Comparison of ENCODE assay signal across 10 cellular contexts in the genomic region with DNA sequence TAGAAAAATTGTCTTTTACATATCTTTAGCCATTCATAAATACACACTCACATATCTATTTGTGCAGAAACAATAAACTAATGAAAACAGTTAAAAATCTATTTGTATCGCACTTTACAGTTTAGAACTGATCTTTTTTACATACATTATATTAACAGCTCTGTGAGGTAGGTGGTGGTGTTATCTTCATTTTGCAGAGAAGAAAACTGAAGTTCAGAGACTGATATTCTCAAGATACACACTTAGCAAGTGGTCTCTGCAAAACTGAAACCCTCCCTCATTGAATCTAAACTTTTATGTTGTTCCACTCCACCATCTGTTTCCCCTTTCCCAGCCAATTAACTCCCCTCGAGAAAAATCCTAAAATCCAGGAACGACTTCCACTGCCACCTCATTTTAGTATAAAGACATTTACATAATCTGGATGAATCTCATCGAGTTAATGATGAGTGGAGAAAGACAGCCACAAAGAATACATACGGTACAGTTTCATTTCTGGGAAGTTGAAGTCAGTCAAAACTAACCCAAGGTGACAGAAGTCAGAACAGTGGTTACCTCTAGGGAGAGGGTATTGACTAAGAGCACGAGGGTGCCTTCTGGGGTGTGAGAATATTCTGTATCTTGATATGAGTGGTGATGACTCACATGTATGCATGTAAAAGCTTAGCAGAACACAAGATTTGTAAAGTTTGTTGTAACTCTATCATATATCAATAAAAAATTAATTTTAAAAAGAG.
DNase-seq lines count a peak whose midpoint lies in the region; ATAC-seq and TF ChIP-seq lines count a peak whose summit lies in the region.
"Had no signal": no experiment of that assay in that cellular context is flagged by ENCODE, and none has a peak within 500 bp of the region (broad histone marks: within the 10 kb centered on the region; RNA-seq: fewer than 3 reads in every experiment).

No MANE protein-coding gene starts in this region.

- no peaks in the 10 kb centered on the region for H3K27me3 ChIP-seq in upper lobe of right lung
- no peaks in the 10 kb centered on the region for H3K27me3 ChIP-seq in gastrocnemius medialis

- H3K36me3 ChIP-seq in upper lobe of right lung = no peaks in the 10 kb centered on the region
- no peaks in the 10 kb centered on the region for H3K36me3 ChIP-seq in gastrocnemius medialis

- H3K4me1 Mint-ChIP-seq in activated CD4-positive, alpha-beta T cell treated with anti-CD3 and anti-CD28 coated beads for 36 hours = peaks cover 6% of the 10 kb centered on the region
- H3K4me1 Mint-ChIP-seq in naive B cell = peaks cover 34 to 49% (median 43%) of the 10 kb centered on the region in 3 donors

- peak overlapping the region; percentile 41 for H3K27ac Mint-ChIP-seq in activated CD4-positive, alpha-beta T cell treated with anti-CD3 and anti-CD28 coated beads for 36 hours
- H3K27ac Mint-ChIP-seq in naive B cell = peak overlapping the region in 4 of 6 donors; percentile 0 to 23 (median 9)

- peak; percentile 55 for DNase-seq in activated CD4-positive, alpha-beta T cell treated with anti-CD3 and anti-CD28 coated beads for 36 hours
- no peak for DNase-seq in activated CD4-positive, alpha-beta T cell treated with anti-CD3 and anti-CD28 coated beads for 1 hour
- DNase-seq in naive B cell (no peak), upper lobe of right lung (no peak), gastrocnemius medialis (no peak), lower leg skin (ENCODE audit: low spot score in 2 of 2) (no peak)
- DNase-seq: erythroblast, right cardiac atrium had no signal

- no peak overlapping the region for H3K27ac ChIP-seq in upper lobe of right lung
- H3K27ac ChIP-seq in gastrocnemius medialis = no peak overlapping the region

- peak overlapping the region; percentile 4 for H3K4me3 Mint-ChIP-seq in activated CD4-positive, alpha-beta T cell treated with anti-CD3 and anti-CD28 coated beads for 36 hours
- H3K4me3 Mint-ChIP-seq in naive B cell = peak overlapping the region; percentile 19 to 78 (median 55)

- TF ChIP-seq POLR2A in gastrocnemius medialis (IDR thresholded peaks at IDR 0.05) = no peak
- TF ChIP-seq POLR2A in lower leg skin (IDR thresholded peaks at IDR 0.05) = no peak

- H3K4me3 ChIP-seq in upper lobe of right lung (no peak overlapping the region), gastrocnemius medialis (no peak overlapping the region), lower leg skin (ENCODE audit: low read depth, poor library complexity, severe bottlenecking) (no peak overlapping the region)

- POLR2A ChIA-PET in activated CD4-positive, alpha-beta T cell treated with anti-CD3 and anti-CD28 coated beads for 36 hours (lab: Charles Lee) = no interaction called here

- ATAC-seq in activated CD4-positive, alpha-beta T cell treated with anti-CD3 and anti-CD28 coated beads for 36 hours = peak; percentile 98
- ATAC-seq in GM21737 (IDR thresholded peaks at IDR 0.05; ENCODE audit: unreplicated experiment) (peak; percentile 97), HG03575 (IDR thresholded peaks at IDR 0.05; ENCODE audit: extremely low read depth, insufficient number of reproducible peaks, low FRiP score, unreplicated experiment) (peak; percentile 99), naive B cell (ENCODE audit: low read depth in 2 of 2) (peak; percentile 58 to 63), upper lobe of right lung (no peak), gastrocnemius medialis (no peak)
- ATAC-seq: right cardiac atrium had no signal

- 57 to 59% methylated on average over 6 of the region's 6 CpGs for WGBS in lower leg skin, 2 donors

- CTCF ChIA-PET in activated CD4-positive, alpha-beta T cell treated with anti-CD3 and anti-CD28 coated beads for 36 hours (lab: Charles Lee) = interaction anchor here (1.1 to 1.4 kb wide), 2 partner anchors 14 to 16 kb away, joined by 3 to 4 read pairs; no protein-coding TSS in a partner anchor

- TF ChIP-seq CTCF in upper lobe of right lung (IDR thresholded peaks at IDR 0.05) (no peak), gastrocnemius medialis (IDR thresholded peaks at IDR 0.05 in 4 of 5, conservative IDR thresholded peaks at IDR 0.05 in 1 of 5) (no peak), lower leg skin (IDR thresholded peaks at IDR 0.05) (no peak)

- H3K9me3 ChIP-seq in upper lobe of right lung (no peaks in the 10 kb centered on the region), gastrocnemius medialis (no peaks in the 10 kb centered on the region)

- intact Hi-C loops in activated CD4-positive, alpha-beta T cell treated with anti-CD3 and anti-CD28 coated beads for 36 hours (cut with DNase I, micrococcal nuclease) = loop anchor here in 1 of 2 experiments (5.0 kb wide), 3 partner anchors 420 to 620 kb away; partner anchors contain the start of gene TCF4
- intact Hi-C loops in upper lobe of right lung (cut with DNase I) (no loop called here), gastrocnemius medialis (cut with DNase I; ENCODE audit: low total_unique reads) (no loop called here), lower leg skin (cut with DNase I; ENCODE audit: low total_unique reads) (no loop called here)

- H3K27me3 Mint-ChIP-seq in activated CD4-positive, alpha-beta T cell treated with anti-CD3 and anti-CD28 coated beads for 36 hours = peaks cover 18% of the 10 kb centered on the region
- no peaks in the 10 kb centered on the region for H3K27me3 Mint-ChIP-seq in naive B cell

- H3K9me3 Mint-ChIP-seq in activated CD4-positive, alpha-beta T cell treated with anti-CD3 and anti-CD28 coated beads for 36 hours (ENCODE audit: low read depth) = no peaks in the 10 kb centered on the region
- peaks cover 0 to 2% (median 0%) of the 10 kb centered on the region in 7 donors for H3K9me3 Mint-ChIP-seq in naive B cell

- in situ Hi-C loops in gastrocnemius medialis (cut with MboI; ENCODE audit: low sequenced_read_pairs in 4 of 4) = no loop called here

- H3K4me1 ChIP-seq in upper lobe of right lung (no peaks in the 10 kb centered on the region), gastrocnemius medialis (peaks cover 0 to 4% of the 10 kb centered on the region in 2 donors)

- H3K36me3 Mint-ChIP-seq in activated CD4-positive, alpha-beta T cell treated with anti-CD3 and anti-CD28 coated beads for 36 hours (ENCODE audit: low read depth) = no peaks in the 10 kb centered on the region
- H3K36me3 Mint-ChIP-seq in naive B cell = no peaks in the 10 kb centered on the region

Comparison
In these comparisons a context has a peak if more than half of its experiments do, and no peak if none do; other contexts are left out.
1. ATAC-seq: peak in activated CD4-positive, alpha-beta T cell treated with anti-CD3 and anti-CD28 coated beads for 36 hours (single experiment), GM21737 (single experiment), HG03575 (single experiment) and naive B cell (2 of 2); none in upper lobe of right lung (single experiment) and gastrocnemius medialis (0 of 2).